ENCODE assay signal across 1 cellular context in genomic region chr22:20079745-20080444, GRCh38.
TF ChIP-seq lines count a peak whose summit lies in the region.

TSS of gene DGCR8 (plus strand) at chr22:20080241. CDS start at chr22:20085964, 5,723 bp downstream.

TF ChIP-seq in SK-N-SH, 30 proteins besides CTCF, POLR2A, EP300 and RAD21 (continued from another document):
- peak; percentile 92 for TF ChIP-seq MAX (IDR thresholded peaks at IDR 0.05; ENCODE audit: low read depth)
- TF ChIP-seq RCOR1 (IDR thresholded peaks at IDR 0.05; ENCODE audit: low read length): no peak
- no peak for TF ChIP-seq GATA2 (CRISPR knock-in tag; IDR thresholded peaks at IDR 0.05)
- TF ChIP-seq FOXM1 (IDR thresholded peaks at IDR 0.05; ENCODE audit: low read depth): no peak
- no peak for TF ChIP-seq NFIC (IDR thresholded peaks at IDR 0.05; ENCODE audit: borderline replicate concordance)
- TF ChIP-seq RXRA (IDR thresholded peaks at IDR 0.05; ENCODE audit: borderline replicate concordance, low read depth): no peak
- no peak for TF ChIP-seq EZH2phosphoT487 (IDR thresholded peaks at IDR 0.05; ENCODE audit: borderline replicate concordance, low read depth)
- TF ChIP-seq, protein P1, sequence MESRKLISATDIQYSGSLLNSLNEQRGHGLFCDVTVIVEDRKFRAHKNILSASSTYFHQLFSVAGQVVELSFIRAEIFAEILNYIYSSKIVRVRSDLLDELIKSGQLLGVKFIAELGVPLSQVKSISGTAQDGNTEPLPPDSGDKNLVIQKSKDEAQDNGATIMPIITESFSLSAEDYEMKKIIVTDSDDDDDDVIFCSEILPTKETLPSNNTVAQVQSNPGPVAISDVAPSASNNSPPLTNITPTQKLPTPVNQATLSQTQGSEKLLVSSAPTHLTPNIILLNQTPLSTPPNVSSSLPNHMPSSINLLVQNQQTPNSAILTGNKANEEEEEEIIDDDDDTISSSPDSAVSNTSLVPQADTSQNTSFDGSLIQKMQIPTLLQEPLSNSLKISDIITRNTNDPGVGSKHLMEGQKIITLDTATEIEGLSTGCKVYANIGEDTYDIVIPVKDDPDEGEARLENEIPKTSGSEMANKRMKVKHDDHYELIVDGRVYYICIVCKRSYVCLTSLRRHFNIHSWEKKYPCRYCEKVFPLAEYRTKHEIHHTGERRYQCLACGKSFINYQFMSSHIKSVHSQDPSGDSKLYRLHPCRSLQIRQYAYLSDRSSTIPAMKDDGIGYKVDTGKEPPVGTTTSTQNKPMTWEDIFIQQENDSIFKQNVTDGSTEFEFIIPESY (IDR thresholded peaks at IDR 0.05; ENCODE audit: borderline replicate concordance, low read depth): peak; percentile 85; the same call in 1 of the 2 replicates
- TF ChIP-seq FOSL2 (IDR thresholded peaks at IDR 0.05; ENCODE audit: borderline replicate concordance, low read depth): no peak
- TF ChIP-seq NRF1 (IDR thresholded peaks at IDR 0.05; ENCODE audit: low read depth, low read length): peak; percentile 25; the same call in 1 of the 2 replicates
- TF ChIP-seq TCF12 (IDR thresholded peaks at IDR 0.05): no peak; the same call in 1 of the 2 replicates
- TF ChIP-seq TEAD4 (IDR thresholded peaks at IDR 0.05; ENCODE audit: borderline replicate concordance, insufficient read depth): peak; percentile 43; the same call in 1 of the 2 replicates
- TF ChIP-seq USF2 (IDR thresholded peaks at IDR 0.05; ENCODE audit: borderline replicate concordance, low read depth, low read length): no peak
